7 cellular contexts compared by ENCODE assay signal in genomic region chr12:122265433-122265832, GRCh38. TPM values are rescaled to one million over a fixed set of nuclear protein-coding genes. Genes with fewer than 3 reads are reported as not detected.
DNase-seq lines count a peak whose midpoint lies in the region; ATAC-seq and TF ChIP-seq lines count a peak whose summit lies in the region.

No MANE protein-coding gene starts in this region.

- TF ChIP-seq CTCF in HFFc6 (IDR thresholded peaks at IDR 0.05): no peak

- peak overlapping the region; percentile 94 for H3K27ac Mint-ChIP-seq in HFFc6
- H3K27ac Mint-ChIP-seq in T-helper 2 cell treated with Interferon-gamma antibody and Interleukin-4, amounts not matched to agents 5 μg/mL and 100 μg/mL, for 36 hours: peak overlapping the region; percentile 99
- H3K27ac Mint-ChIP-seq in stimulated activated naive CD8-positive, alpha-beta T cell treated with anti-CD3 and anti-CD28 coated beads, Interleukin-15, amount 100 ng/mL, for 72 hours: peak overlapping the region; percentile 98 to 100

- DNase-seq in HFFc6 (peak; percentile 10), right cardiac atrium (no peak), DMS79 (lab: John Stamatoyannopoulos, UW) (no peak)
- DNase-seq in T-helper 2 cell treated with Interferon-gamma antibody and Interleukin-4, amounts not matched to agents 5 μg/mL and 100 μg/mL, for 36 hours (ENCODE audit: low spot score): no peak
- peak in 1 of 2 donors; percentile 7 for DNase-seq in stimulated activated naive CD8-positive, alpha-beta T cell treated with anti-CD3 and anti-CD28 coated beads, Interleukin-15, amount 100 ng/mL, for 72 hours

- peaks cover 4% of the 10 kb centered on the region for H3K9me3 Mint-ChIP-seq in HFFc6
- no peaks in the 10 kb centered on the region for H3K9me3 Mint-ChIP-seq in T-helper 2 cell treated with Interferon-gamma antibody and Interleukin-4, amounts not matched to agents 5 μg/mL and 100 μg/mL, for 36 hours
- no peaks in the 10 kb centered on the region for H3K9me3 Mint-ChIP-seq in stimulated activated naive CD8-positive, alpha-beta T cell treated with anti-CD3 and anti-CD28 coated beads, Interleukin-15, amount 100 ng/mL, for 72 hours

- peak overlapping the region; percentile 98 for H3K4me3 Mint-ChIP-seq in HFFc6
- H3K4me3 Mint-ChIP-seq in T-helper 2 cell treated with Interferon-gamma antibody and Interleukin-4, amounts not matched to agents 5 μg/mL and 100 μg/mL, for 36 hours: peak overlapping the region; percentile 96
- peak overlapping the region; percentile 95 to 96 for H3K4me3 Mint-ChIP-seq in stimulated activated naive CD8-positive, alpha-beta T cell treated with anti-CD3 and anti-CD28 coated beads, Interleukin-15, amount 100 ng/mL, for 72 hours

- peaks cover 15% of the 10 kb centered on the region for H3K36me3 Mint-ChIP-seq in HFFc6 (ENCODE audit: low read depth)
- H3K36me3 Mint-ChIP-seq in T-helper 2 cell treated with Interferon-gamma antibody and Interleukin-4, amounts not matched to agents 5 μg/mL and 100 μg/mL, for 36 hours (ENCODE audit: low read depth): peaks cover 21% of the 10 kb centered on the region

- no peaks in the 10 kb centered on the region for H3K27me3 ChIP-seq in right cardiac atrium (ENCODE audit: control insufficient read depth, insufficient read depth)

- ATAC-seq in right cardiac atrium (no peak), HG03280 (IDR thresholded peaks at IDR 0.05; ENCODE audit: unreplicated experiment) (no peak), HG02981 (IDR thresholded peaks at IDR 0.05; ENCODE audit: unreplicated experiment) (no peak)
- no peak for ATAC-seq in stimulated activated naive CD8-positive, alpha-beta T cell treated with anti-CD3 and anti-CD28 coated beads, Interleukin-15, amount 100 ng/mL, for 72 hours

- H3K4me1 ChIP-seq in right cardiac atrium (ENCODE audit: control insufficient read depth, insufficient read depth, low read length): no peaks in the 10 kb centered on the region

- H3K27ac ChIP-seq in right cardiac atrium (ENCODE audit: low read length): no peak overlapping the region

- H3K9me3 ChIP-seq in right cardiac atrium (ENCODE audit: control insufficient read depth, low read length): no peaks in the 10 kb centered on the region

- H3K4me3 ChIP-seq in right cardiac atrium (ENCODE audit: low read length): peak overlapping the region; percentile 49

- 42% methylated on average over 3 of the region's 3 CpGs for WGBS in right cardiac atrium

- H3K4me1 Mint-ChIP-seq in HFFc6 (ENCODE audit: low read depth): peaks cover 14% of the 10 kb centered on the region; the same call in 1 of the 2 replicates
- peaks cover 15% of the 10 kb centered on the region for H3K4me1 Mint-ChIP-seq in T-helper 2 cell treated with Interferon-gamma antibody and Interleukin-4, amounts not matched to agents 5 μg/mL and 100 μg/mL, for 36 hours (ENCODE audit: low read depth)
- peaks cover 27% of the 10 kb centered on the region for H3K4me1 Mint-ChIP-seq in stimulated activated naive CD8-positive, alpha-beta T cell treated with anti-CD3 and anti-CD28 coated beads, Interleukin-15, amount 100 ng/mL, for 72 hours

- intact Hi-C loops in right cardiac atrium (cut with DNase I): no loop called here

- H3K27me3 Mint-ChIP-seq in HFFc6 (ENCODE audit: insufficient read depth): peaks cover 8% of the 10 kb centered on the region
- peaks cover 4% of the 10 kb centered on the region for H3K27me3 Mint-ChIP-seq in T-helper 2 cell treated with Interferon-gamma antibody and Interleukin-4, amounts not matched to agents 5 μg/mL and 100 μg/mL, for 36 hours (ENCODE audit: low read depth)
- no peaks in the 10 kb centered on the region for H3K27me3 Mint-ChIP-seq in stimulated activated naive CD8-positive, alpha-beta T cell treated with anti-CD3 and anti-CD28 coated beads, Interleukin-15, amount 100 ng/mL, for 72 hours

RNA-seq across cellular contexts. Expression of gene VPS33A, which starts 0.9 kb away (rescaled TPM):
- total RNA-seq in HFFc6 (2021; fragmentation: NEBNext Ultra II Directional; extraction: Animal tissue kit (Norgen Biotek cat#: 25700)): 10 to 100 TPM; 22.7 to 31.0 (median 25.7) TPM
- 10 to 100 TPM in 3 of 4 donors, 1 to 10 TPM in 1; 7.8 to 15.2 (median 12.7) TPM for total RNA-seq in right cardiac atrium
- 7.3 TPM for polyA plus RNA-seq in right cardiac atrium

RNA-seq across cellular contexts. Expression of gene DIABLO, which starts 39.6 kb away (rescaled TPM):
- 10 to 100 TPM; 47.5 to 54.2 (median 48.8) TPM for total RNA-seq in HFFc6 (2021; fragmentation: NEBNext Ultra II Directional; extraction: Animal tissue kit (Norgen Biotek cat#: 25700))
- 10 to 100 TPM; 25.0 to 29.3 (median 27.3) TPM for total RNA-seq in right cardiac atrium
- 31.9 TPM for polyA plus RNA-seq in right cardiac atrium
